ENCODE assay signal across 1 cellular context in the genomic region with DNA sequence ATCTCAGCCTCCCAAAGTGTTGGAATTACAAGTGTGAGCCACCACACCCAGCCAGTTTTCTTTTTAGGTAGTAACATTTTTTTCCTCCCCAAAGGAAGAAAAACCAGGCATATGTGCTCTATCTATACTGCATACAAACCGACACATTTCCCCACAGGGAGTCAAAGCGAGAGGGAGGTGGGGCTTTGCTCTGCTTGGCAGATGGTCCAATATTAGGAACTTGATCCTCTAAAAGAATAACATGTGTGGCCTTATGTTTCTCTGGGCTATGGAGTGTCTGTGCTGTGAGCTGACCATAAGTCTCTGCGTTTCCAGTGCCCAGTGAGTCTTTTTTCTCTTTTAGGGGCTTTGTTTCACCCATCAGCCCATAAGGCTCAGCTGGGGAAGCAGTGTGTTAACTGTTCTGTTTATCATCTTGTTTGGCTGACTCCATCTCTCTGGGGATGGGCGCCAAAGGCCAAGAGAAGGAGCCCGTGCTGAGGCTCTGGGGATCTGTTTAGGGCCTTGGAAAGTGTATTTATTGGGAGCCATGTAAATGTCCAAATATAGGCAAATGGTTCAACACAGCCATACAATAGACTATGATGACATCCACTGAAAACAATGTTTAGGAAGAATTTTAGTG.
TF ChIP-seq lines count a peak whose summit lies in the region.

No MANE protein-coding gene starts in this region.

TF ChIP-seq in GM23338, 12 proteins besides CTCF, POLR2A, EP300 and RAD21:
- TF ChIP-seq NANOG (IDR thresholded peaks at IDR 0.05; ENCODE audit: borderline replicate concordance) (no peak), EZH2 (IDR thresholded peaks at IDR 0.05; ENCODE audit: low read depth, unreplicated experiment) (no peak), POLR2AphosphoS5 (IDR thresholded peaks at IDR 0.05; ENCODE audit: low read depth) (no peak), ZNF331 (CRISPR knock-in tag; IDR thresholded peaks at IDR 0.05; ENCODE audit: low read depth) (no peak), EZH2phosphoT487 (IDR thresholded peaks at IDR 0.05; ENCODE audit: unreplicated experiment) (no peak), CREB1 (CRISPR knock-in tag; IDR thresholded peaks at IDR 0.05; ENCODE audit: low read depth) (no peak), JUNB (IDR thresholded peaks at IDR 0.05; ENCODE audit: unreplicated experiment) (no peak), STAT1 (IDR thresholded peaks at IDR 0.05; ENCODE audit: unreplicated experiment) (no peak), ZNF114 (CRISPR knock-in tag; IDR thresholded peaks at IDR 0.05) (no peak)
- TF ChIP-seq, protein P1, sequence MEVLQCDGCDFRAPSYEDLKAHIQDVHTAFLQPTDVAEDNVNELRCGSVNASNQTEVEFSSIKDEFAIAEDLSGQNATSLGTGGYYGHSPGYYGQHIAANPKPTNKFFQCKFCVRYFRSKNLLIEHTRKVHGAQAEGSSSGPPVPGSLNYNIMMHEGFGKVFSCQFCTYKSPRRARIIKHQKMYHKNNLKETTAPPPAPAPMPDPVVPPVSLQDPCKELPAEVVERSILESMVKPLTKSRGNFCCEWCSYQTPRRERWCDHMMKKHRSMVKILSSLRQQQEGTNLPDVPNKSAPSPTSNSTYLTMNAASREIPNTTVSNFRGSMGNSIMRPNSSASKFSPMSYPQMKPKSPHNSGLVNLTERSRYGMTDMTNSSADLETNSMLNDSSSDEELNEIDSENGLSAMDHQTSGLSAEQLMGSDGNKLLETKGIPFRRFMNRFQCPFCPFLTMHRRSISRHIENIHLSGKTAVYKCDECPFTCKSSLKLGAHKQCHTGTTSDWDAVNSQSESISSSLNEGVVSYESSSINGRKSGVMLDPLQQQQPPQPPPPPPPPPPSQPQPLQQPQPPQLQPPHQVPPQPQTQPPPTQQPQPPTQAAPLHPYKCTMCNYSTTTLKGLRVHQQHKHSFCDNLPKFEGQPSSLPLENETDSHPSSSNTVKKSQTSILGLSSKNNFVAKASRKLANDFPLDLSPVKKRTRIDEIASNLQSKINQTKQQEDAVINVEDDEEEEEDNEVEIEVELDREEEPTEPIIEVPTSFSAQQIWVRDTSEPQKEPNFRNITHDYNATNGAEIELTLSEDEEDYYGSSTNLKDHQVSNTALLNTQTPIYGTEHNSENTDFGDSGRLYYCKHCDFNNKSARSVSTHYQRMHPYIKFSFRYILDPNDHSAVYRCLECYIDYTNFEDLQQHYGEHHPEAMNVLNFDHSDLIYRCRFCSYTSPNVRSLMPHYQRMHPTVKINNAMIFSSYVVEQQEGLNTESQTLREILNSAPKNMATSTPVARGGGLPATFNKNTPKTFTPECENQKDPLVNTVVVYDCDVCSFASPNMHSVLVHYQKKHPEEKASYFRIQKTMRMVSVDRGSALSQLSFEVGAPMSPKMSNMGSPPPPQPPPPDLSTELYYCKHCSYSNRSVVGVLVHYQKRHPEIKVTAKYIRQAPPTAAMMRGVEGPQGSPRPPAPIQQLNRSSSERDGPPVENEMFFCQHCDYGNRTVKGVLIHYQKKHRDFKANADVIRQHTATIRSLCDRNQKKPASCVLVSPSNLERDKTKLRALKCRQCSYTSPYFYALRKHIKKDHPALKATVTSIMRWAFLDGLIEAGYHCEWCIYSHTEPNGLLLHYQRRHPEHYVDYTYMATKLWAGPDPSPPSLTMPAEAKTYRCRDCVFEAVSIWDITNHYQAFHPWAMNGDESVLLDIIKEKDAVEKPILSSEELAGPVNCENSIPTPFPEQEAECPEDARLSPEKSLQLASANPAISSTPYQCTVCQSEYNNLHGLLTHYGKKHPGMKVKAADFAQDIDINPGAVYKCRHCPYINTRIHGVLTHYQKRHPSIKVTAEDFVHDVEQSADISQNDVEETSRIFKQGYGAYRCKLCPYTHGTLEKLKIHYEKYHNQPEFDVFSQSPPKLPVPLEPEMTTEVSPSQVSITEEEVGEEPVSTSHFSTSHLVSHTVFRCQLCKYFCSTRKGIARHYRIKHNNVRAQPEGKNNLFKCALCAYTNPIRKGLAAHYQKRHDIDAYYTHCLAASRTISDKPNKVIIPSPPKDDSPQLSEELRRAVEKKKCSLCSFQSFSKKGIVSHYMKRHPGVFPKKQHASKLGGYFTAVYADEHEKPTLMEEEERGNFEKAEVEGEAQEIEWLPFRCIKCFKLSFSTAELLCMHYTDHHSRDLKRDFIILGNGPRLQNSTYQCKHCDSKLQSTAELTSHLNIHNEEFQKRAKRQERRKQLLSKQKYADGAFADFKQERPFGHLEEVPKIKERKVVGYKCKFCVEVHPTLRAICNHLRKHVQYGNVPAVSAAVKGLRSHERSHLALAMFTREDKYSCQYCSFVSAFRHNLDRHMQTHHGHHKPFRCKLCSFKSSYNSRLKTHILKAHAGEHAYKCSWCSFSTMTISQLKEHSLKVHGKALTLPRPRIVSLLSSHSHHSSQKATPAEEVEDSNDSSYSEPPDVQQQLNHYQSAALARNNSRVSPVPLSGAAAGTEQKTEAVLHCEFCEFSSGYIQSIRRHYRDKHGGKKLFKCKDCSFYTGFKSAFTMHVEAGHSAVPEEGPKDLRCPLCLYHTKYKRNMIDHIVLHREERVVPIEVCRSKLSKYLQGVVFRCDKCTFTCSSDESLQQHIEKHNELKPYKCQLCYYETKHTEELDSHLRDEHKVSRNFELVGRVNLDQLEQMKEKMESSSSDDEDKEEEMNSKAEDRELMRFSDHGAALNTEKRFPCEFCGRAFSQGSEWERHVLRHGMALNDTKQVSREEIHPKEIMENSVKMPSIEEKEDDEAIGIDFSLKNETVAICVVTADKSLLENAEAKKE (CRISPR knock-in tag; IDR thresholded peaks at IDR 0.05), result no peak
- TF ChIP-seq, protein P2, sequence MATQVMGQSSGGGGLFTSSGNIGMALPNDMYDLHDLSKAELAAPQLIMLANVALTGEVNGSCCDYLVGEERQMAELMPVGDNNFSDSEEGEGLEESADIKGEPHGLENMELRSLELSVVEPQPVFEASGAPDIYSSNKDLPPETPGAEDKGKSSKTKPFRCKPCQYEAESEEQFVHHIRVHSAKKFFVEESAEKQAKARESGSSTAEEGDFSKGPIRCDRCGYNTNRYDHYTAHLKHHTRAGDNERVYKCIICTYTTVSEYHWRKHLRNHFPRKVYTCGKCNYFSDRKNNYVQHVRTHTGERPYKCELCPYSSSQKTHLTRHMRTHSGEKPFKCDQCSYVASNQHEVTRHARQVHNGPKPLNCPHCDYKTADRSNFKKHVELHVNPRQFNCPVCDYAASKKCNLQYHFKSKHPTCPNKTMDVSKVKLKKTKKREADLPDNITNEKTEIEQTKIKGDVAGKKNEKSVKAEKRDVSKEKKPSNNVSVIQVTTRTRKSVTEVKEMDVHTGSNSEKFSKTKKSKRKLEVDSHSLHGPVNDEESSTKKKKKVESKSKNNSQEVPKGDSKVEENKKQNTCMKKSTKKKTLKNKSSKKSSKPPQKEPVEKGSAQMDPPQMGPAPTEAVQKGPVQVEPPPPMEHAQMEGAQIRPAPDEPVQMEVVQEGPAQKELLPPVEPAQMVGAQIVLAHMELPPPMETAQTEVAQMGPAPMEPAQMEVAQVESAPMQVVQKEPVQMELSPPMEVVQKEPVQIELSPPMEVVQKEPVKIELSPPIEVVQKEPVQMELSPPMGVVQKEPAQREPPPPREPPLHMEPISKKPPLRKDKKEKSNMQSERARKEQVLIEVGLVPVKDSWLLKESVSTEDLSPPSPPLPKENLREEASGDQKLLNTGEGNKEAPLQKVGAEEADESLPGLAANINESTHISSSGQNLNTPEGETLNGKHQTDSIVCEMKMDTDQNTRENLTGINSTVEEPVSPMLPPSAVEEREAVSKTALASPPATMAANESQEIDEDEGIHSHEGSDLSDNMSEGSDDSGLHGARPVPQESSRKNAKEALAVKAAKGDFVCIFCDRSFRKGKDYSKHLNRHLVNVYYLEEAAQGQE (IDR thresholded peaks at IDR 0.05; ENCODE audit: unreplicated experiment), result no peak
- TF ChIP-seq, protein P3, sequence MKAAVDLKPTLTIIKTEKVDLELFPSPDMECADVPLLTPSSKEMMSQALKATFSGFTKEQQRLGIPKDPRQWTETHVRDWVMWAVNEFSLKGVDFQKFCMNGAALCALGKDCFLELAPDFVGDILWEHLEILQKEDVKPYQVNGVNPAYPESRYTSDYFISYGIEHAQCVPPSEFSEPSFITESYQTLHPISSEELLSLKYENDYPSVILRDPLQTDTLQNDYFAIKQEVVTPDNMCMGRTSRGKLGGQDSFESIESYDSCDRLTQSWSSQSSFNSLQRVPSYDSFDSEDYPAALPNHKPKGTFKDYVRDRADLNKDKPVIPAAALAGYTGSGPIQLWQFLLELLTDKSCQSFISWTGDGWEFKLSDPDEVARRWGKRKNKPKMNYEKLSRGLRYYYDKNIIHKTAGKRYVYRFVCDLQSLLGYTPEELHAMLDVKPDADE (IDR thresholded peaks at IDR 0.05), result no peak
